Comparison of ENCODE assay signal across 20 cellular contexts in the genomic region with DNA sequence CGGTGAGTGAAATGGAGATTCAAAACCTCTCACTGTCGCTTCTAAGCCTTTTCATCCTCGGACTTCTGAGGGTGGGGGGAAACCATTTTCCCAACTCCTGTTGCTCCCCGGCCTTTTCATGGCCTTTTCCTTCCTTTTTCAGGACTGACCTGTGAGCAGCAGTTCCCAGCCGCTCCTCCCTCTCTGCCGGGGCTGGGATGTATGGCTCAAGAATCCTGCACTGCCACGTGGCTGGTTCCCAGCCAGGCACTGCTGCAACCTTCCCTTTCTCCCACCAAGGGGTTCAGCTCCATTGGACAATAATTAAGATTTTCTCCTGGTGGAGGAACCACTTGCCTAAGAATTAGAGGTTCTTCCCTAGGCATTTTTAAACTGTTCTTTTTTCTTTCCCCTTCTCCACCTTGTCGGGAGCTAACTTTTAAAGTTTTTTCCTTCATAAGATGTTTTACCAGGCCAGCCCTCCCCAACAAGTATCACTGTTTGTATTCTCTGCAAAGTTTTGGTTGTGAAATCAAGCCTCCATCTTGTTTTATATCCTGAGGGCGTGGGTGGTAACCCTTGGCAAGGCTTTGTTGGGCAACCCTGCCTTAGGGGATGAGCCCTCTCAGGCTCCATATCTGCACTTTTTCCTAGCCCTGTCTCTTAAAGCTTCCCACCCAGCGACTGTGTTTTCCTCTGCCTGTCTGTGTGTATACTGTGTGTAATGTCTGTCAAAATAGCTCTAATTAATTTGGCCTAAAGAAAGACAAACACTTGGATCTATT.
"Had no signal": no experiment of that assay in that cellular context is flagged by ENCODE, and none has a peak within 500 bp of the region (broad histone marks: within the 10 kb centered on the region; RNA-seq: fewer than 3 reads in every experiment).

No MANE protein-coding gene starts in this region.

- DNase-seq: activated CD4-positive, alpha-beta T cell treated with anti-CD3 and anti-CD28 coated beads for 36 hours; activated CD8-positive, alpha-beta memory T cell treated with anti-CD3 and anti-CD28 coated beads, Interleukin-2, amount 50 U/mL, for 48 hours; activated CD8-positive, alpha-beta T cell treated with anti-CD3 and anti-CD28 coated beads, Interleukin-2, amount 10 ng/mL, durations not matched to agents 7 days and 5 days; activated naive CD4-positive, alpha-beta T cell treated with Interleukin-2 at 50 U/mL for 16 hours; activated naive CD8-positive, alpha-beta T cell treated with anti-CD3 and anti-CD28 coated beads, Interleukin-2, amount 50 U/mL, for 24 hours; caudate nucleus; effector CD8-positive, alpha-beta T cell; erythroblast; hippocampal formation; immature natural killer cell; left colon; pancreas; retina; stimulated activated CD4-positive, alpha-beta T cell treated with anti-CD3 and anti-CD28 coated beads, Interleukin-4, amount 100 ng/mL, for 24 hours; T-helper 9 cell had no signal

- H3K27ac ChIP-seq: coronary artery, pancreas, vagina, VCaP had no signal

- H3K4me3 ChIP-seq: coronary artery, pancreas, vagina had no signal

- H3K36me3 ChIP-seq: pancreas, vagina had no signal

- H3K27me3 Mint-ChIP-seq: activated CD4-positive, alpha-beta T cell treated with anti-CD3 and anti-CD28 coated beads for 36 hours; activated naive CD8-positive, alpha-beta T cell treated with anti-CD3 and anti-CD28 coated beads, Interleukin-2, amount 50 U/mL, for 24 hours; memory B cell; natural killer cell treated with Interleukin-12 subunit alpha and Interleukin-12 subunit beta and Interleukin-15 and Interleukin-18, amount 100 ng/mL, for 72 hours had no signal

- H3K4me1 Mint-ChIP-seq: activated CD4-positive, alpha-beta T cell treated with anti-CD3 and anti-CD28 coated beads for 36 hours; activated naive CD8-positive, alpha-beta T cell treated with anti-CD3 and anti-CD28 coated beads, Interleukin-2, amount 50 U/mL, for 24 hours; immature natural killer cell; memory B cell had no signal

- H3K27ac Mint-ChIP-seq: activated CD4-positive, alpha-beta T cell treated with anti-CD3 and anti-CD28 coated beads for 36 hours; activated CD8-positive, alpha-beta T cell treated with anti-CD3 and anti-CD28 coated beads, Interleukin-2, amount 10 ng/mL, durations not matched to agents 7 days and 5 days; activated naive CD8-positive, alpha-beta T cell treated with anti-CD3 and anti-CD28 coated beads, Interleukin-2, amount 50 U/mL, for 24 hours; immature natural killer cell; memory B cell; natural killer cell treated with Interleukin-12 subunit alpha and Interleukin-12 subunit beta and Interleukin-15 and Interleukin-18, amount 100 ng/mL, for 72 hours had no signal

- H3K36me3 Mint-ChIP-seq: immature natural killer cell; natural killer cell treated with Interleukin-12 subunit alpha and Interleukin-12 subunit beta and Interleukin-15 and Interleukin-18, amount 100 ng/mL, for 72 hours had no signal

- H3K4me3 Mint-ChIP-seq: activated CD4-positive, alpha-beta T cell treated with anti-CD3 and anti-CD28 coated beads for 36 hours; activated CD8-positive, alpha-beta T cell treated with anti-CD3 and anti-CD28 coated beads, Interleukin-2, amount 10 ng/mL, durations not matched to agents 7 days and 5 days; activated naive CD8-positive, alpha-beta T cell treated with anti-CD3 and anti-CD28 coated beads, Interleukin-2, amount 50 U/mL, for 24 hours; immature natural killer cell; memory B cell; natural killer cell treated with Interleukin-12 subunit alpha and Interleukin-12 subunit beta and Interleukin-15 and Interleukin-18, amount 100 ng/mL, for 72 hours had no signal

- ATAC-seq: activated CD4-positive, alpha-beta T cell treated with anti-CD3 and anti-CD28 coated beads for 36 hours; activated CD8-positive, alpha-beta T cell treated with anti-CD3 and anti-CD28 coated beads, Interleukin-2, amount 10 ng/mL, durations not matched to agents 7 days and 5 days; activated naive CD8-positive, alpha-beta T cell treated with anti-CD3 and anti-CD28 coated beads, Interleukin-2, amount 50 U/mL, for 24 hours; left colon; natural killer cell treated with Interleukin-12 subunit alpha and Interleukin-12 subunit beta and Interleukin-15 and Interleukin-18, amount 100 ng/mL, for 72 hours; pancreas had no signal

- H3K4me1 ChIP-seq: pancreas, vagina had no signal

- H3K9me3 ChIP-seq: pancreas, vagina had no signal
